ENCODE assay signal across 16 cellular contexts in the genomic region with DNA sequence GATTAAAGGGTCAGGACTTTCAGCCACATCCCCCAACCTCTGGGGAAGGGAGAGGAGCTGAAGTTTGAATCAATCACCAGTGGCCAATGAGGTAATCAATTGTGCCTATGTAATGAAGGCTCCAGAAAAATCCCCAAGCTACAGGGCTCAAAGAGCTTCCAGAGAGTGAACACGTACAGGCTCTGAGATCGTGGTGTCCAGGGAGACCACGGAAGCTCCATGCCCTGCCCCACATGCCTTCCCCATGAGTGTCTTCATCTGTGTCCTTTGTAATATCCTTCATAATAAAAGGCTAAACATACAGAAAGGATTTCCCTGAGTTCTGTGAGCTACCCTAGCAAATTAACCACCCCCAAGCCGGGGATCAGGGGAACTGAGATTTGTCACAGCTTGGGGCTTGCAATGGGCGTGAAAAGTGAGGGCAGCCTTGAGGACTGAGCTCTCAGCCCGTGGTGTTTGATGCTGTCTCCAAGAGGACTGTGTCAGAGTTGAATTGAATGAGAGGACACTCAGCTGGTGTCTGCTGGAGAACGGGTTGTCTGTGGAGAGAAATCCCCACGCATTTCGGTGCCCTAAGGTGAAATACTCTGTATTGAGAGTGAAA. TPM values are rescaled to one million over a fixed set of nuclear protein-coding genes. Genes with fewer than 3 reads are reported as not detected.
DNase-seq lines count a peak whose midpoint lies in the region; ATAC-seq, FAIRE-seq and TF ChIP-seq lines count a peak whose summit lies in the region.
"Had no signal": no experiment of that assay in that cellular context is flagged by ENCODE, and none has a peak within 500 bp of the region (broad histone marks: within the 10 kb centered on the region; RNA-seq: fewer than 3 reads in every experiment).

No MANE protein-coding gene starts in this region.

- H3K27me3 ChIP-seq in HepG2 (ENCODE audit: control insufficient read depth in 1 of 2, insufficient read depth in 2 of 2, low read length in 2 of 2), result peaks cover 0 to 6% of the 10 kb centered on the region in 2 experiments; a peak in 2 of 5 replicates
- no peaks in the 10 kb centered on the region for H3K27me3 ChIP-seq in right lobe of liver
- no peaks in the 10 kb centered on the region for H3K27me3 ChIP-seq in brain microvascular endothelial cell (replicated peaks)

- TF ChIP-seq CTCF in HepG2 (CRISPR knock-in tag; IDR thresholded peaks at IDR 0.05) (no peak), right lobe of liver (IDR thresholded peaks at IDR 0.05) (no peak), brain microvascular endothelial cell (IDR thresholded peaks at IDR 0.05; ENCODE audit: low read depth, low read length, missing control alignments) (no peak)

- no peak overlapping the region for H3K9ac ChIP-seq in HepG2 (ENCODE audit: insufficient read depth, low read depth, low read length)
- H3K9ac ChIP-seq: KMS-11 had no signal

- TF ChIP-seq RAD21 in HepG2 (CRISPR knock-in tag; IDR thresholded peaks at IDR 0.05), result no peak

- H3K36me3 ChIP-seq in HepG2 (replicated peaks in 1 of 2; ENCODE audit: control insufficient read depth in 1 of 2, insufficient read depth in 2 of 2, low read length in 2 of 2) (no peaks in the 10 kb centered on the region), right lobe of liver (no peaks in the 10 kb centered on the region), brain microvascular endothelial cell (replicated peaks) (no peaks in the 10 kb centered on the region)

- no peak for ATAC-seq in HepG2
- no peak for ATAC-seq in right lobe of liver
- no peak for ATAC-seq in GM21576 (IDR thresholded peaks at IDR 0.05; ENCODE audit: unreplicated experiment)
- ATAC-seq in HG03175 (IDR thresholded peaks at IDR 0.05; ENCODE audit: unreplicated experiment), result no peak

- H3K4me2 ChIP-seq in HepG2 (ENCODE audit: low read depth, low read length), result no peak overlapping the region
- H3K4me2 ChIP-seq: A549, KMS-11 had no signal

- BruUV-seq in HepG2 (replicated peaks; lab: Mats Ljungman, UMichigan), result no TSS peak

- in situ Hi-C loops in HepG2 (cut with HindIII; ENCODE audit: extremely low pct_ligation_motif_present, low pct_unique_long_range_greater_than_20kb) (no loop called here), brain microvascular endothelial cell (cut with HindIII; ENCODE audit: low pct_ligation_motif_present, low sequenced_read_pairs) (no loop called here)

- FAIRE-seq in HepG2 (lab: Jason Lieb, UNC), result no peak
- peak; percentile 92 for FAIRE-seq in urothelium cell line (lab: Jason Lieb, UNC)
- FAIRE-seq: A549 had no signal

- H2AFZ ChIP-seq in HepG2 (ENCODE audit: low read length), result no peak overlapping the region

- CTCF ChIA-PET in HepG2 (lab: Yijun Ruan, JAX; ENCODE audit: low intra/inter-chr PET ratio, low total read pairs), result no interaction called here

- POLR2A ChIA-PET in HepG2 (lab: Yijun Ruan, JAX), result no interaction called here

- no peaks in the 10 kb centered on the region for H4K20me1 ChIP-seq in HepG2 (ENCODE audit: insufficient read depth, low read length)

- DNase-seq in HepG2 (ENCODE audit: low spot score) (peak; percentile 27), right lobe of liver (no peak), brain microvascular endothelial cell (peak; percentile 92), hepatic stellate cell (ENCODE audit: low spot score) (peak; percentile 89), urothelium cell line (ENCODE audit: low spot score) (peak; percentile 69), NCI-H2171 treated with DMSO at 0.1 percent for 48 hours (lab: John Stamatoyannopoulos, UW) (no peak)
- DNase-seq: activated T-cell treated with anti-CD3 and anti-CD28 coated beads, Interleukin-2, amount 50 U/mL, for 48 hours; central memory CD4-positive, alpha-beta T cell; GF-D8; hypothalamus; NCI-H2171 had no signal

- WGBS in HepG2 (ENCODE audit: low lambda C conversion rate), result 6% methylated on average over 8 of the region's 9 CpGs
- 64% methylated on average over 5 of the region's 9 CpGs for WGBS in right lobe of liver (ENCODE audit: insufficient coverage, low coverage, low lambda C conversion rate, missing lambda C conversion rate)

- H3K27ac ChIP-seq in HepG2 (ENCODE audit: extremely low read length, insufficient read depth, low read length) (no peak overlapping the region), right lobe of liver (no peak overlapping the region), brain microvascular endothelial cell (peak overlapping the region; percentile 90)
- H3K27ac ChIP-seq: A549, KMS-11 had no signal

- H3K79me2 ChIP-seq in HepG2 (ENCODE audit: insufficient read depth, low read length), result no peaks in the 10 kb centered on the region

- H3K4me3 ChIP-seq in HepG2 (replicated peaks in 1 of 3; ENCODE audit: insufficient read depth in 1 of 3, low read depth in 2 of 3, low read length in 3 of 3), result no peak overlapping the region
- no peak overlapping the region for H3K4me3 ChIP-seq in right lobe of liver
- no peak overlapping the region for H3K4me3 ChIP-seq in brain microvascular endothelial cell (ENCODE audit: low read depth, low read length)
- H3K4me3 ChIP-seq: A549 had no signal

- H3K4me1 ChIP-seq in HepG2 (ENCODE audit: insufficient read depth, low read length) (peaks cover 32% of the 10 kb centered on the region), right lobe of liver (peaks cover 0 to 3% (median 0%) of the 10 kb centered on the region in 4 donors)

- intact Hi-C loops in HepG2 (cut with micrococcal nuclease; ENCODE audit: unreplicated experiment) (loop anchor here (5.0 kb wide), 1 partner anchor 375 kb away; the partner anchor contains the start of gene SPIRE1), right lobe of liver (cut with DNase I) (no loop called here)

- TF ChIP-seq EP300 in HepG2 (IDR thresholded peaks at IDR 0.05; ENCODE audit: low read depth in 2 of 2, low read length in 2 of 2) (no peak), HepG2 (CRISPR knock-in tag; IDR thresholded peaks at IDR 0.05; ENCODE audit: borderline replicate concordance) (no peak)

- no peak for TF ChIP-seq POLR2A in HepG2 (IDR thresholded peaks at IDR 0.05; ENCODE audit: insufficient read depth in 1 of 2, low read depth in 2 of 2, low read length in 2 of 2)
- no peak for TF ChIP-seq POLR2A in right lobe of liver (IDR thresholded peaks at IDR 0.05)

- H3K9me3 ChIP-seq in HepG2 (ENCODE audit: low read length) (no peaks in the 10 kb centered on the region), right lobe of liver (no peaks in the 10 kb centered on the region)
- H3K9me3 ChIP-seq: A549 had no signal

TF ChIP-seq in HepG2, 621 proteins besides CTCF, POLR2A, EP300 and RAD21 (continues in another document):
- TF ChIP-seq ZNF136 (CRISPR knock-in tag; IDR thresholded peaks at IDR 0.05; ENCODE audit: low read depth) (no peak), KDM4B (CRISPR knock-in tag; IDR thresholded peaks at IDR 0.05) (no peak), ZNF569 (CRISPR knock-in tag; IDR thresholded peaks at IDR 0.05; ENCODE audit: borderline replicate concordance) (no peak)

RNA-seq across cellular contexts. Expression of gene TUBB6, which starts 25.5 kb away (rescaled TPM):
- total RNA-seq in HepG2 (2016; rRNA removed; fragmentation: Illumina TruSeq; extraction: Trizol) (9.9 and 13.5 TPM in 2 replicates), right lobe of liver (10 to 100 TPM in 2 of 6 experiments, 1 to 10 TPM in 4; 2.4 to 18.5 (median 9.0) TPM)
- 2.6 and 3.9 TPM in 2 replicates for total RNA-seq in HepG2 (2016; cell fraction: cytosol; rRNA removed; fragmentation: Illumina TruSeq; extraction: Trizol; ENCODE audit: low read depth)
- total RNA-seq in HepG2 (2016; cell fraction: insoluble cytoplasmic fraction; rRNA removed; fragmentation: Illumina TruSeq; extraction: Trizol), result 11.1 and 12.0 TPM in 2 replicates
- total RNA-seq in HepG2 (2016; cell fraction: membrane; rRNA removed; fragmentation: Illumina TruSeq; extraction: Trizol), result 6.0 and 7.2 TPM in 2 replicates
- 4.2 and 6.5 TPM in 2 replicates for total RNA-seq in HepG2 (2016; cell fraction: nucleus; rRNA removed; fragmentation: Illumina TruSeq; extraction: Trizol)
- 28.6 and 30.8 TPM in 2 replicates for polyA plus RNA-seq in HepG2 (2011; rRNA removed)
- polyA plus RNA-seq in HepG2 (2011; cell fraction: cytosol; rRNA removed), result 30.2 and 44.7 TPM in 2 replicates
- polyA plus RNA-seq in HepG2 (2011; cell fraction: nucleus; rRNA removed), result 30.6 and 34.0 TPM in 2 replicates
- polyA plus RNA-seq in HepG2 (2012), result 5.6 and 18.7 TPM in 2 replicates
- polyA plus RNA-seq in HepG2 (2016; cell fraction: cytosol; fragmentation: Illumina TruSeq; extraction: Trizol; ENCODE audit: low read depth), result 4.1 and 5.2 TPM in 2 replicates
- polyA plus RNA-seq in HepG2 (2016; cell fraction: insoluble cytoplasmic fraction; fragmentation: Illumina TruSeq; extraction: Trizol; ENCODE audit: low read depth), result 13.8 and 14.5 TPM in 2 replicates
- polyA plus RNA-seq in HepG2 (2016; cell fraction: membrane; fragmentation: Illumina TruSeq; extraction: Trizol; ENCODE audit: low read depth), result 4.6 and 4.9 TPM in 2 replicates
- 10.3 and 12.3 TPM in 2 replicates for polyA plus RNA-seq in HepG2 (2016; cell fraction: nucleus; fragmentation: Illumina TruSeq; extraction: Trizol; ENCODE audit: insufficient read depth, low read depth)
- polyA minus RNA-seq in HepG2 (2011; rRNA and poly(A)+ RNA removed; ENCODE audit: low replicate concordance), result 60.5 and 149 TPM in 2 replicates
- 20.5 and 20.8 TPM in 2 replicates for polyA minus RNA-seq in HepG2 (2011; cell fraction: cytosol; rRNA and poly(A)+ RNA removed)
- 8.5 and 14.0 TPM in 2 replicates for polyA minus RNA-seq in HepG2 (2011; cell fraction: nucleus; rRNA and poly(A)+ RNA removed)

RNA-seq across cellular contexts. Expression of gene CIDEA, which starts 28.4 kb away (rescaled TPM):
- total RNA-seq in HepG2 (2016; rRNA removed; fragmentation: Illumina TruSeq; extraction: Trizol) (not detected in 2 replicates), right lobe of liver (not detected)
- not detected in 2 replicates for total RNA-seq in HepG2 (2016; cell fraction: cytosol; rRNA removed; fragmentation: Illumina TruSeq; extraction: Trizol; ENCODE audit: low read depth)
- total RNA-seq in HepG2 (2016; cell fraction: insoluble cytoplasmic fraction; rRNA removed; fragmentation: Illumina TruSeq; extraction: Trizol), result not detected in 2 replicates
- not detected in 2 replicates for total RNA-seq in HepG2 (2016; cell fraction: membrane; rRNA removed; fragmentation: Illumina TruSeq; extraction: Trizol)
- not detected in 2 replicates for total RNA-seq in HepG2 (2016; cell fraction: nucleus; rRNA removed; fragmentation: Illumina TruSeq; extraction: Trizol)
- not detected in 2 replicates for polyA plus RNA-seq in HepG2 (2011; rRNA removed)
- polyA plus RNA-seq in HepG2 (2011; cell fraction: cytosol; rRNA removed), result 0.04 TPM in 1 of 2 replicates, not detected in the other
- not detected in 2 replicates for polyA plus RNA-seq in HepG2 (2011; cell fraction: nucleus; rRNA removed)
- polyA plus RNA-seq in HepG2 (2012), result not detected in 2 replicates
- polyA plus RNA-seq in HepG2 (2016; cell fraction: cytosol; fragmentation: Illumina TruSeq; extraction: Trizol; ENCODE audit: low read depth), result not detected in 2 replicates
- polyA plus RNA-seq in HepG2 (2016; cell fraction: insoluble cytoplasmic fraction; fragmentation: Illumina TruSeq; extraction: Trizol; ENCODE audit: low read depth), result not detected in 2 replicates
- not detected in 2 replicates for polyA plus RNA-seq in HepG2 (2016; cell fraction: membrane; fragmentation: Illumina TruSeq; extraction: Trizol; ENCODE audit: low read depth)
- not detected in 2 replicates for polyA plus RNA-seq in HepG2 (2016; cell fraction: nucleus; fragmentation: Illumina TruSeq; extraction: Trizol; ENCODE audit: insufficient read depth, low read depth)
- not detected in 2 replicates for polyA minus RNA-seq in HepG2 (2011; rRNA and poly(A)+ RNA removed; ENCODE audit: low replicate concordance)
- polyA minus RNA-seq in HepG2 (2011; cell fraction: cytosol; rRNA and poly(A)+ RNA removed), result not detected in 2 replicates
- not detected in 2 replicates for polyA minus RNA-seq in HepG2 (2011; cell fraction: nucleus; rRNA and poly(A)+ RNA removed)
- total RNA-seq: H7 had no signal
- polyA plus RNA-seq: A549 had no signal

Comparison
In these comparisons a context has a peak if more than half of its experiments do, and no peak if none do; other contexts are left out.
1. DNase-seq: peak in HepG2 (single experiment), brain microvascular endothelial cell (single experiment), hepatic stellate cell (single experiment) and urothelium cell line (single experiment); none in right lobe of liver (0 of 3) and NCI-H2171 treated with DMSO at 0.1 percent for 48 hours (single experiment).